1 cellular context compared by ENCODE assay signal in genomic region chr9:116160676-116161571, GRCh38.
TF ChIP-seq lines count a peak whose summit lies in the region.

No MANE protein-coding gene starts in this region.

TF ChIP-seq in HepG2, 621 proteins besides CTCF, POLR2A, EP300 and RAD21:
- TF ChIP-seq MZF1 (CRISPR knock-in tag; IDR thresholded peaks at IDR 0.05; ENCODE audit: borderline replicate concordance) (no peak), RARA (CRISPR knock-in tag; IDR thresholded peaks at IDR 0.05) (0 out of 2 replicates have a peak, but pooled peaks have one; percentile 22), SOX5 (CRISPR knock-in tag; IDR thresholded peaks at IDR 0.05; ENCODE audit: borderline replicate concordance) (no peak), BCL6 (CRISPR knock-in tag; IDR thresholded peaks at IDR 0.05) (peak; percentile 88), FOXK2 (IDR thresholded peaks at IDR 0.05) (no peak)
